10 cellular contexts compared by ENCODE assay signal in genomic region chr1:32772281-32773017, GRCh38. TPM values are rescaled to one million over a fixed set of nuclear protein-coding genes. Genes with fewer than 3 reads are reported as not detected.
DNase-seq lines count a peak whose midpoint lies in the region; ATAC-seq, FAIRE-seq and TF ChIP-seq lines count a peak whose summit lies in the region.
"Had no signal": no experiment of that assay in that cellular context is flagged by ENCODE, and none has a peak within 500 bp of the region (broad histone marks: within the 10 kb centered on the region; RNA-seq: fewer than 3 reads in every experiment).

No MANE protein-coding gene starts in this region.

- TF ChIP-seq CTCF in natural killer cell (IDR thresholded peaks at IDR 0.05) = no peak
- no peak for TF ChIP-seq CTCF in WTC11 (IDR thresholded peaks at IDR 0.05)
- no peak for TF ChIP-seq CTCF in keratinocyte (optimal IDR thresholded peaks at IDR 0.05 in 1 of 3, IDR thresholded peaks at IDR 0.05 in 1 of 3, conservative IDR thresholded peaks at IDR 0.05 in 1 of 3; ENCODE audit: extremely low read depth in 1 of 3, insufficient read depth in 2 of 3, low read length in 3 of 3)
- no peak for TF ChIP-seq CTCF in type B pancreatic cell (conservative IDR thresholded peaks at IDR 0.05)

- H3K36me3 ChIP-seq in keratinocyte (ENCODE audit: control insufficient read depth in 2 of 2, extremely low read depth in 1 of 2, insufficient read depth in 2 of 2, low read length in 2 of 2) = peaks cover 29 to 42% of the 10 kb centered on the region in 2 experiments

- H3K27ac ChIP-seq in keratinocyte (ENCODE audit: control insufficient read depth, insufficient read depth, low read length) = peak overlapping the region; percentile 3

- peak overlapping the region in 1 of 2 donors; percentile 33 for H3K27ac Mint-ChIP-seq in natural killer cell treated with Interleukin-12 subunit alpha and Interleukin-12 subunit beta and Interleukin-15 and Interleukin-18, amount 100 ng/mL, for 72 hours
- H3K27ac Mint-ChIP-seq in natural killer cell = peak overlapping the region in 1 of 2 donors; percentile 41
- peak overlapping the region; percentile 90 for H3K27ac Mint-ChIP-seq in WTC11
- peak overlapping the region; percentile 88 for H3K27ac Mint-ChIP-seq in type B pancreatic cell
- H3K27ac Mint-ChIP-seq: activated T-cell treated with anti-CD3 and anti-CD28 coated beads, Interleukin-2, amount 50 U/mL, for 72 hours; dendritic cell treated with granulocyte-macrophage colony-stimulating factor and Interleukin-4, amounts not matched to agents 40 ng/mL and 50 ng/mL, for 4 days had no signal

- no peaks in the 10 kb centered on the region for H3K9me3 ChIP-seq in keratinocyte (ENCODE audit: control insufficient read depth, low read depth, low read length)

- H3K4me3 Mint-ChIP-seq in natural killer cell treated with Interleukin-12 subunit alpha and Interleukin-12 subunit beta and Interleukin-15 and Interleukin-18, amount 100 ng/mL, for 72 hours = no peak overlapping the region
- H3K4me3 Mint-ChIP-seq in natural killer cell (no peak overlapping the region), WTC11 (no peak overlapping the region), type B pancreatic cell (peak overlapping the region; percentile 65)
- H3K4me3 Mint-ChIP-seq: activated T-cell treated with anti-CD3 and anti-CD28 coated beads, Interleukin-2, amount 50 U/mL, for 72 hours; dendritic cell treated with granulocyte-macrophage colony-stimulating factor and Interleukin-4, amounts not matched to agents 40 ng/mL and 50 ng/mL, for 4 days had no signal

- no peaks in the 10 kb centered on the region for H3K27me3 ChIP-seq in keratinocyte (ENCODE audit: control insufficient read depth, extremely low read depth, insufficient read depth, low read length)

- peaks cover 37% of the 10 kb centered on the region for H3K4me1 ChIP-seq in keratinocyte (ENCODE audit: control insufficient read depth, extremely low read depth, insufficient read depth, low read length)

- ATAC-seq in natural killer cell treated with Interleukin-12 subunit alpha and Interleukin-12 subunit beta and Interleukin-15 and Interleukin-18, amount 100 ng/mL, for 72 hours = peak in 1 of 2 donors; percentile 4
- no peak for ATAC-seq in natural killer cell
- no peak for ATAC-seq in WTC11
- ATAC-seq in GM21447 (IDR thresholded peaks at IDR 0.05; ENCODE audit: unreplicated experiment) = no peak

- H3K4me2 ChIP-seq in keratinocyte (ENCODE audit: control insufficient read depth, extremely low read depth, insufficient read depth, low read depth, low read length) = no peak overlapping the region

- H3K4me3 ChIP-seq in keratinocyte (ENCODE audit: control insufficient read depth in 2 of 3, extremely low read depth in 1 of 3, insufficient read depth in 2 of 3, low read depth in 1 of 3, low read length in 3 of 3) = no peak overlapping the region

- CTCF ChIA-PET in WTC11 (lab: Charles Lee) = interaction anchor here (0.6 to 10.0 kb wide), 27 partner anchors 11 to 372 kb away, joined by 3 to 262 read pairs (median 6); partner anchors contain the start of genes RBBP4 and SYNC

- no peak for TF ChIP-seq POLR2A in GM12891 (IDR thresholded peaks at IDR 0.05; ENCODE audit: low read depth, low read length)

- peaks cover 5% of the 10 kb centered on the region for H4K20me1 ChIP-seq in keratinocyte (ENCODE audit: control insufficient read depth, extremely low read depth, insufficient read depth, low read length)

- FAIRE-seq in keratinocyte (lab: Jason Lieb, UNC) (no peak), GM12891 (lab: Jason Lieb, UNC) (no peak)

- H3K9me3 Mint-ChIP-seq in natural killer cell treated with Interleukin-12 subunit alpha and Interleukin-12 subunit beta and Interleukin-15 and Interleukin-18, amount 100 ng/mL, for 72 hours = no peaks in the 10 kb centered on the region
- H3K9me3 Mint-ChIP-seq in natural killer cell (no peaks in the 10 kb centered on the region), WTC11 (no peaks in the 10 kb centered on the region), type B pancreatic cell (no peaks in the 10 kb centered on the region)
- H3K9me3 Mint-ChIP-seq: activated T-cell treated with anti-CD3 and anti-CD28 coated beads, Interleukin-2, amount 50 U/mL, for 72 hours; dendritic cell treated with granulocyte-macrophage colony-stimulating factor and Interleukin-4, amounts not matched to agents 40 ng/mL and 50 ng/mL, for 4 days had no signal

- H3K79me2 ChIP-seq in keratinocyte (ENCODE audit: control insufficient read depth, insufficient read depth, low read length) = peaks cover 2% of the 10 kb centered on the region

- H2AFZ ChIP-seq in keratinocyte (ENCODE audit: control insufficient read depth, low read length) = no peak overlapping the region

- intact Hi-C loops in natural killer cell (cut with micrococcal nuclease) = loop anchor here (1.0 kb wide), 2 partner anchors 60 to 252 kb away; no protein-coding TSS in a partner anchor

- no peaks in the 10 kb centered on the region for H3K9me1 ChIP-seq in keratinocyte (ENCODE audit: control insufficient read depth, extremely low read depth, insufficient read depth, low read length)

- POLR2A ChIA-PET in WTC11 (lab: Charles Lee) = interaction anchor here (0.9 to 4.7 kb wide), 7 partner anchors 11 to 71 kb away, joined by 4 to 39 read pairs (median 8); no protein-coding TSS in a partner anchor

- dilution Hi-C loops in keratinocyte (cut with MboI; ENCODE audit: extremely low pct_ligation_motif_present, low sequenced_read_pairs) = no loop called here

- H3K4me1 Mint-ChIP-seq in natural killer cell treated with Interleukin-12 subunit alpha and Interleukin-12 subunit beta and Interleukin-15 and Interleukin-18, amount 100 ng/mL, for 72 hours (ENCODE audit: low read depth in 2 of 2) = peaks cover 6 to 27% of the 10 kb centered on the region in 2 donors
- H3K4me1 Mint-ChIP-seq in natural killer cell (peaks cover 16 to 19% of the 10 kb centered on the region in 2 donors), WTC11 (peaks cover 34% of the 10 kb centered on the region), type B pancreatic cell (ENCODE audit: unreplicated experiment) (peaks cover 24% of the 10 kb centered on the region)

- no peaks in the 10 kb centered on the region for H3K36me3 Mint-ChIP-seq in natural killer cell treated with Interleukin-12 subunit alpha and Interleukin-12 subunit beta and Interleukin-15 and Interleukin-18, amount 100 ng/mL, for 72 hours
- no peaks in the 10 kb centered on the region for H3K36me3 Mint-ChIP-seq in natural killer cell
- H3K36me3 Mint-ChIP-seq in WTC11 = peaks cover 37% of the 10 kb centered on the region
- H3K36me3 Mint-ChIP-seq in type B pancreatic cell = peaks cover 20% of the 10 kb centered on the region

- DNase-seq in natural killer cell treated with Interleukin-12 subunit alpha and Interleukin-12 subunit beta and Interleukin-15 and Interleukin-18, amount 100 ng/mL, for 72 hours (ENCODE audit: low spot score) = peak; percentile 20
- no peak for DNase-seq in natural killer cell
- DNase-seq in WTC11 (ENCODE audit: low spot score) = no peak
- no peak for DNase-seq in keratinocyte (ENCODE audit: low read depth, low spot score)
- no peak for DNase-seq in type B pancreatic cell (ENCODE audit: extremely low spot score, unreplicated experiment)
- DNase-seq in stimulated activated CD4-positive, alpha-beta T cell treated with anti-CD3 and anti-CD28 coated beads, Interleukin-4, amount 100 ng/mL, for 24 hours = no peak
- DNase-seq in GM12891 (ENCODE audit: insufficient read length, low spot score) = no peak

- no peak overlapping the region for H3K9ac ChIP-seq in keratinocyte (ENCODE audit: control insufficient read depth, extremely low read depth, insufficient read depth, low read length)

- no peaks in the 10 kb centered on the region for H3K27me3 Mint-ChIP-seq in natural killer cell treated with Interleukin-12 subunit alpha and Interleukin-12 subunit beta and Interleukin-15 and Interleukin-18, amount 100 ng/mL, for 72 hours
- H3K27me3 Mint-ChIP-seq in natural killer cell (ENCODE audit: low read depth in 2 of 2) (no peaks in the 10 kb centered on the region), WTC11 (ENCODE audit: low read depth) (no peaks in the 10 kb centered on the region), type B pancreatic cell (no peaks in the 10 kb centered on the region)
- H3K27me3 Mint-ChIP-seq: dendritic cell treated with granulocyte-macrophage colony-stimulating factor and Interleukin-4, amounts not matched to agents 40 ng/mL and 50 ng/mL, for 4 days had no signal

TF ChIP-seq in WTC11, 78 proteins besides CTCF, POLR2A, EP300 and RAD21 (continues in another document):
- no peak for TF ChIP-seq CREB1 (CRISPR knock-in tag; IDR thresholded peaks at IDR 0.05)

TF ChIP-seq in GM12891, 5 proteins besides CTCF, POLR2A, EP300 and RAD21 (continues in another document):
- no peak for TF ChIP-seq TAF1 (IDR thresholded peaks at IDR 0.05; ENCODE audit: low read depth, low read length)

RNA-seq across cellular contexts. Expression of gene YARS1, which starts 44.7 kb away (rescaled TPM):
- total RNA-seq in natural killer cell treated with Interleukin-12 subunit alpha and Interleukin-12 subunit beta and Interleukin-15 and Interleukin-18, amount 100 ng/mL, for 72 hours = 100 to 1,000 TPM; 228 to 274 TPM
- 100 to 1,000 TPM; 163 to 223 (median 197) TPM for total RNA-seq in natural killer cell
- 142 to 197 TPM (median 154 TPM) in 3 replicates for total RNA-seq in WTC11 (2021)
- 32.0 to 97.4 TPM (median 68.4 TPM) in 3 replicates for polyA plus RNA-seq in keratinocyte
- 241 TPM for polyA plus RNA-seq in keratinocyte (2011; ENCODE audit: low read depth)
- 54.2 and 93.1 TPM in 2 replicates for polyA plus RNA-seq in keratinocyte (2011; cell fraction: cytosol; rRNA removed)
- polyA plus RNA-seq in keratinocyte (2011; cell fraction: nucleus; rRNA removed) = 103 and 117 TPM in 2 replicates
- 86.9 and 135 TPM in 2 replicates for polyA plus RNA-seq in keratinocyte (2012; ENCODE audit: low replicate concordance)
- polyA minus RNA-seq in keratinocyte = 39.1 to 147 TPM (median 82.5 TPM) in 3 replicates
- 38.0 TPM for polyA minus RNA-seq in keratinocyte (2011; cell fraction: cytosol; rRNA and poly(A)+ RNA removed)
- 38.4 and 63.9 TPM in 2 replicates for polyA minus RNA-seq in keratinocyte (2011; cell fraction: nucleus; rRNA and poly(A)+ RNA removed)
- 83.7 and 103 TPM in 2 replicates for total RNA-seq in type B pancreatic cell (ENCODE audit: low replicate concordance)
- polyA plus RNA-seq in GM12891 (2012; ENCODE audit: low read depth, missing spikeins) = 86.4 TPM

RNA-seq across cellular contexts. Expression of gene S100PBP, which starts 45.0 kb away (rescaled TPM):
- 10 to 100 TPM; 31.0 to 54.9 TPM for total RNA-seq in natural killer cell treated with Interleukin-12 subunit alpha and Interleukin-12 subunit beta and Interleukin-15 and Interleukin-18, amount 100 ng/mL, for 72 hours
- total RNA-seq in natural killer cell = 100 to 1,000 TPM in 1 of 3 donors, 10 to 100 TPM in 2; 84.5 to 114 (median 85.5) TPM
- total RNA-seq in WTC11 (2021) = 62.9 to 73.2 TPM (median 70.2 TPM) in 3 replicates
- 16.2 to 29.0 TPM (median 19.6 TPM) in 3 replicates for polyA plus RNA-seq in keratinocyte
- 6.1 TPM for polyA plus RNA-seq in keratinocyte (2011; ENCODE audit: low read depth)
- 8.9 and 15.4 TPM in 2 replicates for polyA plus RNA-seq in keratinocyte (2011; cell fraction: cytosol; rRNA removed)
- polyA plus RNA-seq in keratinocyte (2011; cell fraction: nucleus; rRNA removed) = 43.0 and 45.2 TPM in 2 replicates
- 8.5 and 11.2 TPM in 2 replicates for polyA plus RNA-seq in keratinocyte (2012; ENCODE audit: low replicate concordance)
- polyA minus RNA-seq in keratinocyte = 9.4 to 37.5 TPM (median 16.7 TPM) in 3 replicates
- 7.9 TPM for polyA minus RNA-seq in keratinocyte (2011; cell fraction: cytosol; rRNA and poly(A)+ RNA removed)
- polyA minus RNA-seq in keratinocyte (2011; cell fraction: nucleus; rRNA and poly(A)+ RNA removed) = 21.9 and 48.9 TPM in 2 replicates
- 27.0 and 53.8 TPM in 2 replicates for total RNA-seq in type B pancreatic cell (ENCODE audit: low replicate concordance)
- polyA plus RNA-seq in GM12891 (2012; ENCODE audit: low read depth, missing spikeins) = 19.2 TPM
